In the genomic region with DNA sequence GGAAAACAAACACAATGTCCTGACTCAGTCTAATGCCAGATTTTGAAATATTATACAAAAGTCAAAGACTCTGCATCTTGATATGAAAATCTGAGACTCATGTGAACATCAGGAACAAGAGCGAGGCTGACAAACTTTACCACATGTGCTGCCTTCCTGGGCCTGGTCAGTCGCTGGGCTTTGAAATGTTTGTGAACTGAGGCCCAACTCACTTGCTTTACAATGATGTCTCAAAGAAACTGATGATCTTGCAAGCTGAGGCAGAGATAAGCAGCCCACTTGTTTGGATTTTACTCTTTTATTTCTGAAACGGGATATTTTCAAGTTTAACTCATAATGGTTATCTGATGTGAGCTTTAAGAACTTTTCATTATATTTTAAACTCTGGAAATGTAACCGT, we compare ENCODE assay signal across 11 cellular contexts. TPM values are rescaled to one million over a fixed set of nuclear protein-coding genes. Genes with fewer than 3 reads are reported as not detected.
DNase-seq lines count a peak whose midpoint lies in the region; ATAC-seq, FAIRE-seq and TF ChIP-seq lines count a peak whose summit lies in the region.
"Had no signal": no experiment of that assay in that cellular context is flagged by ENCODE, and none has a peak within 500 bp of the region (broad histone marks: within the 10 kb centered on the region; RNA-seq: fewer than 3 reads in every experiment).

No MANE protein-coding gene starts in this region.

- TF ChIP-seq CTCF in HepG2 (CRISPR knock-in tag; IDR thresholded peaks at IDR 0.05) (no peak), right lobe of liver (IDR thresholded peaks at IDR 0.05) (no peak), endothelial cell (IDR thresholded peaks at IDR 0.05; ENCODE audit: unreplicated experiment) (no peak)

- FAIRE-seq in HepG2 (lab: Jason Lieb, UNC): no peak

- H3K9me3 Mint-ChIP-seq in endothelial cell (ENCODE audit: unreplicated experiment) (no peaks in the 10 kb centered on the region), naive B cell (no peaks in the 10 kb centered on the region)

- H3K27ac ChIP-seq in HepG2 (ENCODE audit: extremely low read length, insufficient read depth, low read length): no peak overlapping the region
- no peak overlapping the region for H3K27ac ChIP-seq in right lobe of liver

- H3K4me2 ChIP-seq in HepG2 (ENCODE audit: low read depth, low read length): peak overlapping the region; percentile 98

- H3K79me2 ChIP-seq in HepG2 (ENCODE audit: insufficient read depth, low read length): peaks cover 34% of the 10 kb centered on the region

- CTCF ChIA-PET in HepG2 (lab: Yijun Ruan, JAX; ENCODE audit: low intra/inter-chr PET ratio, low total read pairs): interaction anchor here (1.8 kb wide), 1 partner anchor 50 kb away, joined by 9 read pairs; no protein-coding TSS in a partner anchor

- peaks cover 54% of the 10 kb centered on the region for H3K4me1 Mint-ChIP-seq in endothelial cell (ENCODE audit: unreplicated experiment)
- peaks cover 24 to 33% (median 26%) of the 10 kb centered on the region in 3 donors for H3K4me1 Mint-ChIP-seq in naive B cell

- H2AFZ ChIP-seq in HepG2 (ENCODE audit: low read length): no peak overlapping the region

- H3K27ac Mint-ChIP-seq in endothelial cell (ENCODE audit: unreplicated experiment) (peak overlapping the region; percentile 81), naive B cell (peak overlapping the region in 1 of 6 donors; percentile 48)

- H3K27me3 Mint-ChIP-seq in endothelial cell (ENCODE audit: unreplicated experiment) (peaks cover 12% of the 10 kb centered on the region), naive B cell (no peaks in the 10 kb centered on the region)

- TF ChIP-seq EP300 in HepG2 (IDR thresholded peaks at IDR 0.05; ENCODE audit: low read depth in 2 of 2, low read length in 2 of 2): no peak
- TF ChIP-seq EP300 in HepG2 (CRISPR knock-in tag; IDR thresholded peaks at IDR 0.05; ENCODE audit: borderline replicate concordance): no peak

- no peak overlapping the region for H3K4me3 ChIP-seq in HepG2 (replicated peaks in 1 of 3; ENCODE audit: insufficient read depth in 1 of 3, low read depth in 2 of 3, low read length in 3 of 3)
- H3K4me3 ChIP-seq in right lobe of liver: no peak overlapping the region

- no peak overlapping the region; the same call in 1 of the 2 replicates for H3K9ac ChIP-seq in HepG2 (ENCODE audit: insufficient read depth, low read depth, low read length)

- H3K4me1 ChIP-seq in HepG2 (ENCODE audit: insufficient read depth, low read length) (peaks cover 61% of the 10 kb centered on the region), right lobe of liver (peaks cover 0 to 11% (median 0%) of the 10 kb centered on the region in 4 donors)

- POLR2A ChIA-PET in HepG2 (lab: Yijun Ruan, JAX): interaction anchor here (3.2 kb wide), 1 partner anchor 8 kb away, joined by 15 read pairs; no protein-coding TSS in a partner anchor

- WGBS in HepG2 (ENCODE audit: low lambda C conversion rate): 63% methylated on average over 4 of the region's 4 CpGs
- 67% methylated on average over 3 of the region's 4 CpGs for WGBS in right lobe of liver (ENCODE audit: insufficient coverage, low coverage, low lambda C conversion rate, missing lambda C conversion rate)

- peak overlapping the region; percentile 99 for H3K4me3 Mint-ChIP-seq in endothelial cell (ENCODE audit: unreplicated experiment)
- peak overlapping the region in 6 of 8 donors; percentile 14 to 96 (median 50) for H3K4me3 Mint-ChIP-seq in naive B cell

- ATAC-seq in HepG2: no peak
- ATAC-seq in right lobe of liver: no peak
- no peak for ATAC-seq in naive B cell (ENCODE audit: low read depth in 2 of 2)
- no peak for ATAC-seq in left lobe of liver

- in situ Hi-C loops in HepG2 (cut with HindIII; ENCODE audit: extremely low pct_ligation_motif_present, low pct_unique_long_range_greater_than_20kb): no loop called here

- no peak for TF ChIP-seq RAD21 in HepG2 (CRISPR knock-in tag; IDR thresholded peaks at IDR 0.05)

- H3K9me3 ChIP-seq in HepG2 (ENCODE audit: low read length) (no peaks in the 10 kb centered on the region), right lobe of liver (no peaks in the 10 kb centered on the region)

- H3K36me3 ChIP-seq in HepG2 (replicated peaks in 1 of 2; ENCODE audit: control insufficient read depth in 1 of 2, insufficient read depth in 2 of 2, low read length in 2 of 2): peaks cover 0 to 2% of the 10 kb centered on the region in 2 experiments; a peak in 1 of 5 replicates
- no peaks in the 10 kb centered on the region for H3K36me3 ChIP-seq in right lobe of liver

- no peaks in the 10 kb centered on the region for H4K20me1 ChIP-seq in HepG2 (ENCODE audit: insufficient read depth, low read length)

- H3K36me3 Mint-ChIP-seq in endothelial cell (ENCODE audit: low read depth, unreplicated experiment) (peaks cover 9% of the 10 kb centered on the region), naive B cell (no peaks in the 10 kb centered on the region)

- intact Hi-C loops in HepG2 (cut with micrococcal nuclease; ENCODE audit: unreplicated experiment) (no loop called here), right lobe of liver (cut with DNase I) (no loop called here)

- H3K27me3 ChIP-seq in HepG2 (ENCODE audit: control insufficient read depth in 1 of 2, insufficient read depth in 2 of 2, low read length in 2 of 2): no peaks in the 10 kb centered on the region
- H3K27me3 ChIP-seq in right lobe of liver: no peaks in the 10 kb centered on the region

- DNase-seq in HepG2 (ENCODE audit: low spot score) (no peak), right lobe of liver (no peak), endothelial cell (ENCODE audit: low spot score) (no peak), naive B cell (no peak), left lobe of liver (ENCODE audit: low spot score) (no peak), AG08396 (ENCODE audit: low spot score) (no peak), DMS153 treated with DMSO at 0.1 percent for 48 hours (lab: John Stamatoyannopoulos, UW; ENCODE audit: unreplicated experiment) (no peak), NOMO-1 (lab: John Stamatoyannopoulos, UW; ENCODE audit: unreplicated experiment in 2 of 2) (no peak)
- DNase-seq: caudate nucleus, NCI-H1417 treated with DMSO at 0.1 percent for 48 hours, substantia nigra had no signal

- TSS peak; percentile 57 for BruUV-seq in HepG2 (replicated peaks; lab: Mats Ljungman, UMichigan)

- TF ChIP-seq POLR2A in HepG2 (IDR thresholded peaks at IDR 0.05; ENCODE audit: insufficient read depth in 1 of 2, low read depth in 2 of 2, low read length in 2 of 2) (no peak), right lobe of liver (IDR thresholded peaks at IDR 0.05) (no peak)

TF ChIP-seq in HepG2, 621 proteins besides CTCF, POLR2A, EP300 and RAD21:
- TF ChIP-seq RBFOX2 (IDR thresholded peaks at IDR 0.05; ENCODE audit: low read depth, low read length) (0 out of 2 replicates have a peak, but pooled peaks have one; percentile 14), ZNF773 (CRISPR knock-in tag; IDR thresholded peaks at IDR 0.05; ENCODE audit: borderline replicate concordance) (no peak)
TF ChIP-seq in HepG2: peak in this region for 1.

RNA-seq across cellular contexts. Expression of a gene that starts 2.1 kb away (rescaled TPM):
- total RNA-seq in HepG2 (2016; rRNA removed; fragmentation: Illumina TruSeq; extraction: Trizol): 4.8 and 5.5 TPM in 2 replicates
- 2.6 and 3.2 TPM in 2 replicates for total RNA-seq in HepG2 (2016; cell fraction: cytosol; rRNA removed; fragmentation: Illumina TruSeq; extraction: Trizol; ENCODE audit: low read depth)
- total RNA-seq in HepG2 (2016; cell fraction: insoluble cytoplasmic fraction; rRNA removed; fragmentation: Illumina TruSeq; extraction: Trizol): 4.7 and 5.1 TPM in 2 replicates
- 3.3 and 3.5 TPM in 2 replicates for total RNA-seq in HepG2 (2016; cell fraction: membrane; rRNA removed; fragmentation: Illumina TruSeq; extraction: Trizol)
- 4.6 TPM in 2 replicates for total RNA-seq in HepG2 (2016; cell fraction: nucleus; rRNA removed; fragmentation: Illumina TruSeq; extraction: Trizol)
- 3.6 and 5.4 TPM in 2 replicates for polyA plus RNA-seq in HepG2 (2011; rRNA removed)
- polyA plus RNA-seq in HepG2 (2011; cell fraction: cytosol; rRNA removed): 3.1 and 3.4 TPM in 2 replicates
- 6.8 and 8.6 TPM in 2 replicates for polyA plus RNA-seq in HepG2 (2011; cell fraction: nucleus; rRNA removed)
- polyA plus RNA-seq in HepG2 (2012): 4.7 and 5.8 TPM in 2 replicates
- 0.58 and 0.79 TPM in 2 replicates for polyA plus RNA-seq in HepG2 (2016; cell fraction: cytosol; fragmentation: Illumina TruSeq; extraction: Trizol; ENCODE audit: low read depth)
- 4.8 and 6.3 TPM in 2 replicates for polyA plus RNA-seq in HepG2 (2016; cell fraction: insoluble cytoplasmic fraction; fragmentation: Illumina TruSeq; extraction: Trizol; ENCODE audit: low read depth)
- 1.2 and 1.6 TPM in 2 replicates for polyA plus RNA-seq in HepG2 (2016; cell fraction: membrane; fragmentation: Illumina TruSeq; extraction: Trizol; ENCODE audit: low read depth)
- polyA plus RNA-seq in HepG2 (2016; cell fraction: nucleus; fragmentation: Illumina TruSeq; extraction: Trizol; ENCODE audit: insufficient read depth, low read depth): 3.7 and 6.7 TPM in 2 replicates
- polyA minus RNA-seq in HepG2 (2011; rRNA and poly(A)+ RNA removed; ENCODE audit: low replicate concordance): 8.2 and 39.9 TPM in 2 replicates
- polyA minus RNA-seq in HepG2 (2011; cell fraction: cytosol; rRNA and poly(A)+ RNA removed): 7.6 and 8.4 TPM in 2 replicates
- polyA minus RNA-seq in HepG2 (2011; cell fraction: nucleus; rRNA and poly(A)+ RNA removed): 10.4 and 10.6 TPM in 2 replicates
- total RNA-seq in right lobe of liver: 10 to 100 TPM in 3 of 6 experiments, 1 to 10 TPM in 3; 7.6 to 19.8 (median 12.9) TPM
- 19.9 TPM for total RNA-seq in endothelial cell (ENCODE audit: unreplicated experiment)
- 1 to 10 TPM in 4 of 6 donors, under 1 TPM in 1, not detected in 1; 0.73 to 3.2 (median 1.7) TPM for polyA plus RNA-seq in naive B cell (ENCODE audit: low read depth in 6 of 6)
- 16.8 TPM for total RNA-seq in left lobe of liver
